In the genomic region with DNA sequence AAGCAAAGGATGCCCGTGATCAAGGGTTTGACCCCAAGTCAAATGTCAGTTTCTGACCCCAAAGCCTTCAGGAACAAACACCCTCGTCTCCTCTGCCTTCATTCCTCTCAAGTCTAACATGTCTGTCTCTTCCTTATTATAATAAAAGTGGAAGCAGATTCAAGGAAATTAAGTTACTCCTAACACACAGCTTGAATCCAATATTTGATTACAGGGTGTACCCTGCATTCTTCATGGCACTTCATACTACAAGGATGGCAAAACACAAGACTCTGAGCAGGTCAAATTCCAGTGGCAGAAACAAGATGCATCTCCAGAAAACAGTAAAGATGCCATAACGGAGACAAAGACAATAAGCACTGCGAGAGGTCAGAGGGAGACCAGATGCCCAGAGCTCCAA, we compare ENCODE assay signal across 30 cellular contexts.
"Had no signal": no experiment of that assay in that cellular context is flagged by ENCODE, and none has a peak within 500 bp of the region (broad histone marks: within the 10 kb centered on the region; RNA-seq: fewer than 3 reads in every experiment).

No MANE protein-coding gene starts in this region.

- H3K27me3 ChIP-seq: ascending aorta, cardiac muscle cell had no signal

- H3K27ac ChIP-seq: ascending aorta, cardiac muscle cell, WERI-Rb-1 had no signal

- H3K4me3 ChIP-seq: ascending aorta, cardiac muscle cell had no signal

- ATAC-seq: activated CD4-positive, alpha-beta T cell treated with anti-CD3 and anti-CD28 coated beads for 36 hours; activated CD4-positive, CD25-positive, alpha-beta regulatory T cell treated with anti-CD3 and anti-CD28 coated beads, Interleukin-2, amount 50 U/mL, for 24 hours; activated CD8-positive, alpha-beta memory T cell treated with anti-CD3 and anti-CD28 coated beads, Interleukin-2, amount 10 ng/mL, durations not matched to agents 7 days and 5 days; activated CD8-positive, alpha-beta T cell treated with anti-CD3 and anti-CD28 coated beads, Interleukin-2, amount 10 ng/mL, durations not matched to agents 7 days and 5 days; activated naive CD8-positive, alpha-beta T cell treated with anti-CD3 and anti-CD28 coated beads, Interleukin-2, amount 50 U/mL, for 24 hours; WTC11 had no signal

- H3K4me1 ChIP-seq: ascending aorta had no signal

- DNase-seq: activated CD4-positive, alpha-beta memory T cell treated with anti-CD3 and anti-CD28 coated beads, Interleukin-2, amount 10 ng/mL, durations not matched to agents 7 days and 5 days; activated CD4-positive, alpha-beta T cell treated with anti-CD3 and anti-CD28 coated beads for 1 hour; activated CD4-positive, alpha-beta T cell treated with anti-CD3 and anti-CD28 coated beads for 36 hours; activated CD4-positive, alpha-beta T cell treated with anti-CD3 and anti-CD28 coated beads for 48 hours; activated CD4-positive, alpha-beta T cell treated with anti-CD3 and anti-CD28 coated beads, Interleukin-2, amount 10 ng/mL, durations not matched to agents 7 days and 5 days; activated CD4-positive, alpha-beta T cell treated with anti-CD3 and anti-CD28 coated beads, Interleukin-2, amount 50 U/mL, for 48 hours; activated CD4-positive, CD25-positive, alpha-beta regulatory T cell; activated CD8-positive, alpha-beta memory T cell treated with anti-CD3 and anti-CD28 coated beads for 24 hours; activated CD8-positive, alpha-beta memory T cell treated with anti-CD3 and anti-CD28 coated beads, Interleukin-2, amount 10 ng/mL, durations not matched to agents 7 days and 5 days; activated CD8-positive, alpha-beta memory T cell treated with anti-CD3 and anti-CD28 coated beads, Interleukin-2, amount 50 U/mL, for 48 hours; activated CD8-positive, alpha-beta T cell treated with anti-CD3 and anti-CD28 coated beads, Interleukin-2, amount 10 ng/mL, durations not matched to agents 7 days and 5 days; activated effector memory CD4-positive, alpha-beta T cell treated with Interleukin-2 at 50 U/mL for 16 hours; activated gamma-delta T cell; activated naive CD4-positive, alpha-beta T cell treated with anti-CD3 and anti-CD28 coated beads, Interleukin-2, amount 10 ng/mL, durations not matched to agents 7 days and 5 days; activated naive CD4-positive, alpha-beta T cell treated with Interleukin-2 at 50 U/mL for 16 hours; activated naive CD8-positive, alpha-beta T cell treated with anti-CD3 and anti-CD28 coated beads, Interleukin-2, amount 10 ng/mL, durations not matched to agents 7 days and 5 days; activated naive CD8-positive, alpha-beta T cell treated with anti-CD3 and anti-CD28 coated beads, Interleukin-2, amount 50 U/mL, for 24 hours; activated T-cell treated with anti-CD3 and anti-CD28 coated beads, Interleukin-2, amount 50 U/mL, for 24 hours; activated T-cell treated with anti-CD3 and anti-CD28 coated beads, Interleukin-2, amount 50 U/mL, for 48 hours; amygdala; anterior cingulate cortex; caudate nucleus; T-helper 1 cell; T-helper 2 cell; T-helper 9 cell; WERI-Rb-1 had no signal

- H3K36me3 ChIP-seq: ascending aorta, cardiac muscle cell, WERI-Rb-1 had no signal

- H3K9me3 ChIP-seq: ascending aorta had no signal
